In the genomic region with DNA sequence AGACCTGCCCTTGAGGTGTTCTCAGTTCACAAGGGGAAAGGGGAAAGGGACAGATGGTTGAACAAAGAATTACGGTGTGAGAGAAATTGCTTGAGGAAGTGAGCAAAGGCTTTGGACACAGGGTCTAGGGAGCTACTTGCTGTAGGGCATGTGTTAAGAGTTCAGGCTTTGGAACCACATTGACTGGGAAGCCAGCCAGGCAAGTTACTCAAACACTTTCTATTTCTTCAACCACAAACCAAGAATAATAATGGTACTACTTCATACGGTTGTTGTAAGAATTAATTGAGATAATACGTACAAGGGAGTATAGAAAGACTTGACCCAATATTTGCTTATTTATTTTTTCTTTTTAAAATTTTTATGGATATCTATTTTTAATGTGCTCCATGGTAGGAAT, we compare ENCODE assay signal across 8 cellular contexts. TPM values are rescaled to one million over a fixed set of nuclear protein-coding genes. Genes with fewer than 3 reads are reported as not detected.
A peak's percentile ranks its signal among the peaks of the same experiment; 100 is the strongest.
DNase-seq lines count a peak whose midpoint lies in the region; ATAC-seq, FAIRE-seq and TF ChIP-seq lines count a peak whose summit lies in the region.

No MANE protein-coding gene starts in this region.

- no peaks in the 10 kb centered on the region for H3K36me3 ChIP-seq in endodermal cell (ENCODE audit: control insufficient read depth, insufficient read depth, low read length)

- H3K27me3 Mint-ChIP-seq in endodermal cell (ENCODE audit: insufficient read depth): no peaks in the 10 kb centered on the region
- no peaks in the 10 kb centered on the region for H3K27me3 Mint-ChIP-seq in progenitor cell of endocrine pancreas

- ATAC-seq in HG02571 (IDR thresholded peaks at IDR 0.05; ENCODE audit: unreplicated experiment): peak; percentile 86

- H3K4me1 ChIP-seq in endodermal cell (ENCODE audit: control insufficient read depth, insufficient read depth, low read length): peaks cover 4% of the 10 kb centered on the region

- peak; percentile 32 for DNase-seq in GM12892 (ENCODE audit: insufficient read length)
- DNase-seq in MV-4-11 (lab: John Stamatoyannopoulos, UW): peak; percentile 98
- DNase-seq in endodermal cell: no peak
- DNase-seq in progenitor cell of endocrine pancreas (ENCODE audit: low spot score, unreplicated experiment): no peak
- DNase-seq in activated naive CD4-positive, alpha-beta T cell treated with Interleukin-2 at 50 U/mL for 16 hours: no peak
- no peak for DNase-seq in frontal cortex (ENCODE audit: low spot score in 2 of 2)
- no peak for DNase-seq in stimulated activated CD4-positive, alpha-beta T cell treated with anti-CD3 and anti-CD28 coated beads, Interleukin-15, amount 100 ng/mL, for 24 hours

- H3K27ac Mint-ChIP-seq in endodermal cell (peak overlapping the region; percentile 64), progenitor cell of endocrine pancreas (peak overlapping the region; percentile 20)

- no peaks in the 10 kb centered on the region for H3K9me3 Mint-ChIP-seq in endodermal cell
- no peaks in the 10 kb centered on the region for H3K9me3 Mint-ChIP-seq in progenitor cell of endocrine pancreas (ENCODE audit: low read depth)

- TF ChIP-seq CTCF in endodermal cell (conservative IDR thresholded peaks at IDR 0.05) (no peak), progenitor cell of endocrine pancreas (IDR thresholded peaks at IDR 0.05; ENCODE audit: unreplicated experiment) (no peak)

- no peak overlapping the region for H3K9ac ChIP-seq in endodermal cell (ENCODE audit: extremely low read depth, low read length, poor library complexity, severe bottlenecking)

- no peaks in the 10 kb centered on the region for H3K27me3 ChIP-seq in endodermal cell (ENCODE audit: control insufficient read depth, insufficient read depth, low read length, poor library complexity, severe bottlenecking)

- no peaks in the 10 kb centered on the region for H3K9me3 ChIP-seq in endodermal cell (ENCODE audit: control insufficient read depth, low read length)

- TF ChIP-seq POLR2A in GM12892 (IDR thresholded peaks at IDR 0.05; ENCODE audit: low read depth, low read length): no peak

- 96 to 100% methylated on average over 1 of the region's 3 CpGs for WGBS in endodermal cell (ENCODE audit: insufficient coverage in 1 of 2, insufficient read length in 1 of 2), 2 experiments

- no peak overlapping the region for H3K27ac ChIP-seq in endodermal cell (ENCODE audit: low read depth, low read length)

- peak; percentile 5 for FAIRE-seq in GM12892 (lab: Jason Lieb, UNC)
- no peak for FAIRE-seq in frontal cortex (lab: Jason Lieb, UNC)

- H3K36me3 Mint-ChIP-seq in endodermal cell (ENCODE audit: low read depth) (no peaks in the 10 kb centered on the region), progenitor cell of endocrine pancreas (ENCODE audit: insufficient read depth) (no peaks in the 10 kb centered on the region)

- H3K4me3 ChIP-seq in endodermal cell (ENCODE audit: low read length): no peak overlapping the region

- no peak overlapping the region for H3K4me3 Mint-ChIP-seq in endodermal cell
- no peak overlapping the region for H3K4me3 Mint-ChIP-seq in progenitor cell of endocrine pancreas (ENCODE audit: low read depth)

- H3K4me1 Mint-ChIP-seq in endodermal cell: peaks cover 56% of the 10 kb centered on the region
- peaks cover 22% of the 10 kb centered on the region for H3K4me1 Mint-ChIP-seq in progenitor cell of endocrine pancreas (ENCODE audit: low read depth)

RNA-seq across cellular contexts. Expression of a gene that starts 26.6 kb away (rescaled TPM):
- polyA plus RNA-seq in GM12892 (2012; ENCODE audit: missing spikeins): 157 TPM
- total RNA-seq in endodermal cell: 100 to 1,000 TPM; 118 to 139 TPM
- 30.0 TPM for polyA plus RNA-seq in endodermal cell (2013, experiment 1 of 2)
- polyA plus RNA-seq in endodermal cell (2013, experiment 2 of 2): 25.2 TPM
- 12.6 and 13.8 TPM in 2 replicates for total RNA-seq in progenitor cell of endocrine pancreas
- 9.0 TPM for total RNA-seq in frontal cortex

Comparison
In these comparisons a context has a peak if more than half of its experiments do, and no peak if none do; other contexts are left out.
1. DNase-seq: peak in GM12892 (single experiment) and MV-4-11 (single experiment); none in endodermal cell (single experiment), progenitor cell of endocrine pancreas (single experiment), activated naive CD4-positive, alpha-beta T cell treated with Interleukin-2 at 50 U/mL for 16 hours (single experiment), frontal cortex (0 of 2) and stimulated activated CD4-positive, alpha-beta T cell treated with anti-CD3 and anti-CD28 coated beads, Interleukin-15, amount 100 ng/mL, for 24 hours (single experiment).